In genomic region chr1:32755098-32755809, GRCh38 we compare ENCODE assay signal across 12 cellular contexts. TPM values are rescaled to one million over a fixed set of nuclear protein-coding genes. Genes with fewer than 3 reads are reported as not detected.
DNase-seq lines count a peak whose midpoint lies in the region; ATAC-seq, FAIRE-seq and TF ChIP-seq lines count a peak whose summit lies in the region.
"Had no signal": no experiment of that assay in that cellular context is flagged by ENCODE, and none has a peak within 500 bp of the region (broad histone marks: within the 10 kb centered on the region; RNA-seq: fewer than 3 reads in every experiment).

No MANE protein-coding gene starts in this region.

- H3K4me3 ChIP-seq in heart left ventricle (peak overlapping the region in 8 of 12 donors; percentile 54 to 74 (median 63)), right atrium auricular region (peak overlapping the region in 1 of 2 donors; percentile 70)

- H3K9me3 ChIP-seq in heart left ventricle (no peaks in the 10 kb centered on the region), right atrium auricular region (no peaks in the 10 kb centered on the region)
- H3K9me3 ChIP-seq: spleen had no signal

- DNase-seq in heart left ventricle (no peak), right atrium auricular region (ENCODE audit: low spot score) (no peak), endothelial cell (ENCODE audit: low spot score) (no peak), naive B cell (no peak), urothelium cell line (ENCODE audit: low spot score) (peak; percentile 53), GM10248 (ENCODE audit: extremely low spot score) (no peak), NCI-H1048 (lab: John Stamatoyannopoulos, UW) (no peak)
- DNase-seq: MM.1S, spleen had no signal

- WGBS in heart left ventricle, 4 donors = 58 to 67% (median 63%) methylated on average over 10 of the region's 10 CpGs

- FAIRE-seq in urothelium cell line (lab: Jason Lieb, UNC) = no peak
- FAIRE-seq: frontal cortex had no signal

- intact Hi-C loops in heart left ventricle (cut with DNase I) = no loop called here

- H3K36me3 Mint-ChIP-seq in endothelial cell (ENCODE audit: low read depth, unreplicated experiment) (peaks cover 6% of the 10 kb centered on the region), naive B cell (no peaks in the 10 kb centered on the region)

- H3K36me3 ChIP-seq in heart left ventricle (no peaks in the 10 kb centered on the region), right atrium auricular region (no peaks in the 10 kb centered on the region)
- H3K36me3 ChIP-seq: spleen had no signal

- TF ChIP-seq POLR2A in heart left ventricle (IDR thresholded peaks at IDR 0.05) = no peak

- H3K9me3 Mint-ChIP-seq in endothelial cell (ENCODE audit: unreplicated experiment) (no peaks in the 10 kb centered on the region), naive B cell (no peaks in the 10 kb centered on the region)
- H3K9me3 Mint-ChIP-seq: activated T-helper 2 cell treated with anti-CD3 and anti-CD28 coated beads, Interferon-gamma antibody, Interleukin-2, Interleukin-4, amounts not matched to agents 10 μg/mL and 5 μg/mL and 100 μg/mL, durations not matched to agents 14 hours and 24 hours and 36 hours had no signal

- H3K27me3 Mint-ChIP-seq in endothelial cell (ENCODE audit: unreplicated experiment) (peaks cover 13% of the 10 kb centered on the region), naive B cell (peaks cover 17 to 27% (median 17%) of the 10 kb centered on the region in 3 donors)

- CTCF ChIA-PET in GM10248 (lab: Yijun Ruan, JAX) = interaction anchor here (1.1 to 2.3 kb wide), 3 partner anchors 13 to 235 kb away, joined by 3 to 9 read pairs (median 7); no protein-coding TSS in a partner anchor

- H3K4me3 Mint-ChIP-seq in endothelial cell (ENCODE audit: unreplicated experiment) = peak overlapping the region; percentile 81
- peak overlapping the region in 5 of 8 donors; percentile 12 to 79 (median 42) for H3K4me3 Mint-ChIP-seq in naive B cell

- H3K27ac ChIP-seq in heart left ventricle (peak overlapping the region in 2 of 12 donors; percentile 17), right atrium auricular region (peak overlapping the region in 1 of 2 donors; percentile 43)
- H3K27ac ChIP-seq: spleen had no signal

- H3K27ac Mint-ChIP-seq in endothelial cell (ENCODE audit: unreplicated experiment) (peak overlapping the region; percentile 24), naive B cell (no peak overlapping the region)
- H3K27ac Mint-ChIP-seq: activated T-helper 2 cell treated with anti-CD3 and anti-CD28 coated beads, Interferon-gamma antibody, Interleukin-2, Interleukin-4, amounts not matched to agents 10 μg/mL and 5 μg/mL and 100 μg/mL, durations not matched to agents 14 hours and 24 hours and 36 hours had no signal

- TF ChIP-seq CTCF in heart left ventricle (IDR thresholded peaks at IDR 0.05) (no peak), right atrium auricular region (IDR thresholded peaks at IDR 0.05) (no peak), endothelial cell (IDR thresholded peaks at IDR 0.05; ENCODE audit: unreplicated experiment) (no peak), GM10248 (IDR thresholded peaks at IDR 0.05; ENCODE audit: control extremely low read depth, extremely low read depth, low read depth, missing control alignments) (no peak)

- H3K27me3 ChIP-seq in heart left ventricle = peaks cover 0 to 4% (median 0%) of the 10 kb centered on the region in 9 donors
- no peaks in the 10 kb centered on the region for H3K27me3 ChIP-seq in right atrium auricular region

- H3K4me1 ChIP-seq in heart left ventricle (peaks cover 3 to 27% (median 14%) of the 10 kb centered on the region in 12 donors), right atrium auricular region (peaks cover 0 to 21% of the 10 kb centered on the region in 2 donors)

- ATAC-seq in heart left ventricle (no peak), naive B cell (ENCODE audit: low read depth in 2 of 2) (no peak), HG02884 (IDR thresholded peaks at IDR 0.05; ENCODE audit: unreplicated experiment) (no peak)

- H3K4me1 Mint-ChIP-seq in endothelial cell (ENCODE audit: unreplicated experiment) (peaks cover 43% of the 10 kb centered on the region), naive B cell (peaks cover 14 to 17% (median 16%) of the 10 kb centered on the region in 3 donors)

- POLR2A ChIA-PET in GM10248 (lab: Yijun Ruan, JAX) = no interaction called here

RNA-seq across cellular contexts. Expression of gene SYNC, which starts 52.7 kb away (rescaled TPM):
- 10 to 100 TPM; 10.2 to 22.3 (median 14.3) TPM for total RNA-seq in heart left ventricle
- 1 to 10 TPM; 2.7 to 8.3 TPM for polyA plus RNA-seq in heart left ventricle
- 10 to 100 TPM; 19.0 to 32.8 TPM for total RNA-seq in right atrium auricular region
- 0.49 TPM for total RNA-seq in endothelial cell (ENCODE audit: unreplicated experiment)
- polyA plus RNA-seq in naive B cell (ENCODE audit: low read depth in 6 of 6) = not detected
- total RNA-seq: activated T-helper 2 cell treated with anti-CD3 and anti-CD28 coated beads, Interferon-gamma antibody, Interleukin-2, Interleukin-4, amounts not matched to agents 10 μg/mL and 5 μg/mL and 100 μg/mL, durations not matched to agents 14 hours and 24 hours and 36 hours had no signal
